ENCODE assay signal across 8 cellular contexts in the genomic region with DNA sequence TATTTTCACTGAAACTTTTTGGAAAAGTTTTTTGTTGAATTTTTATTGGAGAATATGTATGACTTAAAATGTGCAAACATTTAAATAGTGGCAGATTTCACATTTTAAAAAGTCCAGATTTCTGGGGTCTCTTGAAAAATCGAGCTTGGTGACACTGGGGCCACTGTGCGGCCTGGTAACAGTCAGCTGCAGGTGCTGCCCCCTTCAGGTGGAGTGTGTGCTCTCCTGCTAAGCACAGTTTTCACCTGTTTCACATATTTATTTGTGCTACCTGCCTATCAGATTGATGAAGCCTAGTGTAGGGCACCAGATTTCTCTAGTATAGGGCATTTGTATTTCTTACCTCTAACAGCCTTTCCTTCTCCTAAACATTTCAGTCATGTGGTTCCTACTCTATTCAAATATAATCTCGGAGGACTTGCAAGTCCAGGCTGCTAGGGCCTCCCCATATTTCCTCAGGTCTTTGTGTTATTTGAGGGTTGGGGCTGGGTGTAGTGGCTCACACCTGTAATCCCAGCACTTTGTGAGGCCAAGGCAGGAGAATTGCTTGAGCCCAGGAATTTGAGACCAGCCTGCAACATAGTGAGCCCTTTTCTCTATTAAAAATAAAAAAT.
A peak's percentile ranks its signal among the peaks of the same experiment; 100 is the strongest.
DNase-seq lines count a peak whose midpoint lies in the region; ATAC-seq and TF ChIP-seq lines count a peak whose summit lies in the region.

No MANE protein-coding gene starts in this region.

- H3K27ac Mint-ChIP-seq in activated CD8-positive, alpha-beta memory T cell treated with anti-CD3 and anti-CD28 coated beads, Interleukin-2, amount 10 ng/mL, durations not matched to agents 7 days and 5 days, result no peak overlapping the region
- no peak overlapping the region for H3K27ac Mint-ChIP-seq in glutamatergic neuron (ENCODE audit: unreplicated experiment)

- peaks cover 3% of the 10 kb centered on the region for H3K9me3 Mint-ChIP-seq in activated CD8-positive, alpha-beta memory T cell treated with anti-CD3 and anti-CD28 coated beads, Interleukin-2, amount 10 ng/mL, durations not matched to agents 7 days and 5 days (ENCODE audit: low read depth)
- H3K9me3 Mint-ChIP-seq in glutamatergic neuron (ENCODE audit: unreplicated experiment), result no peaks in the 10 kb centered on the region

- no peaks in the 10 kb centered on the region for H3K9me3 ChIP-seq in SJCRH30 (replicated peaks)

- no peaks in the 10 kb centered on the region for H3K36me3 ChIP-seq in SJCRH30

- no peaks in the 10 kb centered on the region for H3K36me3 Mint-ChIP-seq in activated CD8-positive, alpha-beta memory T cell treated with anti-CD3 and anti-CD28 coated beads, Interleukin-2, amount 10 ng/mL, durations not matched to agents 7 days and 5 days
- no peaks in the 10 kb centered on the region for H3K36me3 Mint-ChIP-seq in glutamatergic neuron (ENCODE audit: unreplicated experiment)

- no peak for ATAC-seq in activated CD8-positive, alpha-beta memory T cell treated with anti-CD3 and anti-CD28 coated beads, Interleukin-2, amount 10 ng/mL, durations not matched to agents 7 days and 5 days
- ATAC-seq in HG02938 (IDR thresholded peaks at IDR 0.05; ENCODE audit: unreplicated experiment) (no peak), HG02571 (IDR thresholded peaks at IDR 0.05; ENCODE audit: unreplicated experiment) (no peak), HG03342 (IDR thresholded peaks at IDR 0.05; ENCODE audit: unreplicated experiment) (no peak)

- peaks cover 5% of the 10 kb centered on the region for H3K27me3 Mint-ChIP-seq in activated CD8-positive, alpha-beta memory T cell treated with anti-CD3 and anti-CD28 coated beads, Interleukin-2, amount 10 ng/mL, durations not matched to agents 7 days and 5 days
- H3K27me3 Mint-ChIP-seq in glutamatergic neuron (ENCODE audit: unreplicated experiment), result no peaks in the 10 kb centered on the region

- DNase-seq in activated CD8-positive, alpha-beta memory T cell treated with anti-CD3 and anti-CD28 coated beads, Interleukin-2, amount 50 U/mL, for 4 hours, result peak; percentile 16
- DNase-seq in activated CD8-positive, alpha-beta memory T cell treated with anti-CD3 and anti-CD28 coated beads, Interleukin-2, amount 10 ng/mL, durations not matched to agents 7 days and 5 days, result no peak
- DNase-seq in SJCRH30, result peak; percentile 42 to 62
- peak; percentile 36 for DNase-seq in glutamatergic neuron
- DNase-seq in stimulated activated CD4-positive, alpha-beta T cell treated with anti-CD3 and anti-CD28 coated beads, Interleukin-4, amount 100 ng/mL, for 48 hours (ENCODE audit: low read depth in 2 of 2), result peak; percentile 36 to 52

- H3K4me1 ChIP-seq in SJCRH30, result peaks cover 10% of the 10 kb centered on the region; the same call in 1 of the 2 replicates

- H3K4me3 ChIP-seq in SJCRH30, result no peak overlapping the region

- TF ChIP-seq CTCF in glutamatergic neuron (IDR thresholded peaks at IDR 0.05; ENCODE audit: partially characterized antibody, unreplicated experiment), result peak; percentile 48

- H3K27me3 ChIP-seq in SJCRH30, result no peaks in the 10 kb centered on the region

- CTCF ChIA-PET in activated CD8-positive, alpha-beta memory T cell treated with anti-CD3 and anti-CD28 coated beads, Interleukin-2, amount 10 ng/mL, durations not matched to agents 7 days and 5 days (lab: Charles Lee), result interaction anchor here (1.1 to 2.0 kb wide), 3 partner anchors 10 to 92 kb away, joined by 3 to 4 read pairs (median 4); no protein-coding TSS in a partner anchor

- H3K4me3 Mint-ChIP-seq in activated CD8-positive, alpha-beta memory T cell treated with anti-CD3 and anti-CD28 coated beads, Interleukin-2, amount 10 ng/mL, durations not matched to agents 7 days and 5 days, result no peak overlapping the region
- H3K4me3 Mint-ChIP-seq in glutamatergic neuron (ENCODE audit: unreplicated experiment), result no peak overlapping the region

- H3K4me1 Mint-ChIP-seq in activated CD8-positive, alpha-beta memory T cell treated with anti-CD3 and anti-CD28 coated beads, Interleukin-2, amount 10 ng/mL, durations not matched to agents 7 days and 5 days, result no peaks in the 10 kb centered on the region
- no peaks in the 10 kb centered on the region for H3K4me1 Mint-ChIP-seq in glutamatergic neuron (ENCODE audit: low read depth, unreplicated experiment)

- no peak overlapping the region for H3K27ac ChIP-seq in SJCRH30
